21 cellular contexts compared by ENCODE assay signal in the genomic region with DNA sequence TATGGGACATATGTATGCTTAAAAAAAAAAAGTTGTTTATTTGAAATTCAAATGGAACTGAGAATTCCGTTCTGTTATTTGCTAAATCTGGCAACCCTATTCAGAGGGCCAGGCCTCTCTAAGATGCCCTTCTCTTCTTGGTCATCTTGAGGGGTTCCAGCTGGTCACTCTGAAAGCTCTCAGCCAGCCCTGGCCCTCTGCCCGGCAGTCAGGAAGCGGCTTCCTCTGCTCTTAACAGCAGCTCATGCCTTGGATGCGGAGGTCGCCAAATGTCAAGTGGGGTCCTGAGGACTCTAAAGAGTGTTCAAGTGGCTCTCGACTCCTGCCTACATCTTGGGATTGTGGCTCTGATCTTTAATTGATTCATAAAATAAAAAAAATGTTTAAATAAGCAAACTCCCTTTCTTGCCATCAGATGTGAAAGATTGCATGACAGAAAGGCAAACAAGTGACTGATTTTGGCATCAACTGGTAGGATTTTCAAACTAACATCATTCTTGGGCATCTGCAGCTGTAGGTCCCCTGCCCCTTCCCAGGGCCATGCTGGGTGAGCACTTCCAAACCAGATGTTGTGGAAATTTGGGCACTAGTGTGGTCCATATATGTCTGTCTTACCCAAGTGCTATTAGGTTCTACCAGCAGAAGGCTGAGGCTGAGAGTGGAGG.
A peak's percentile ranks its signal among the peaks of the same experiment; 100 is the strongest.
DNase-seq lines count a peak whose midpoint lies in the region; ATAC-seq and TF ChIP-seq lines count a peak whose summit lies in the region.
"Had no signal": no experiment of that assay in that cellular context is flagged by ENCODE, and none has a peak within 500 bp of the region (broad histone marks: within the 10 kb centered on the region; RNA-seq: fewer than 3 reads in every experiment).

No MANE protein-coding gene starts in this region.

- no peak overlapping the region for H4K8ac ChIP-seq in IMR-90 (ENCODE audit: low read depth in 2 of 2, low read length in 2 of 2)

- H2BK120ac ChIP-seq in IMR-90 (ENCODE audit: low read depth, low read length), result no peak overlapping the region

- no peak for TF ChIP-seq POLR2A in IMR-90 (IDR thresholded peaks at IDR 0.05; ENCODE audit: low read depth, low read length)
- no peak for TF ChIP-seq POLR2A in esophagus muscularis mucosa (IDR thresholded peaks at IDR 0.05; ENCODE audit: low read depth)

- dilution Hi-C loops in IMR-90 (cut with HindIII; ENCODE audit: low sequenced_read_pairs, unreplicated experiment), result no loop called here

- intact Hi-C loops in IMR-90 (cut with micrococcal nuclease), result no loop called here
- intact Hi-C loops in esophagus muscularis mucosa (cut with DNase I), result no loop called here
- intact Hi-C loops in left lung (cut with DNase I), result no loop called here
- intact Hi-C loops in activated T-helper 2 cell treated with anti-CD3 and anti-CD28 coated beads, Interferon-gamma antibody, Interleukin-2, Interleukin-4, amounts not matched to agents 10 μg/mL and 5 μg/mL and 100 μg/mL, durations not matched to agents 14 hours and 24 hours and 36 hours (cut with micrococcal nuclease), result no loop called here

- no CpG with 5 or more reads among the region's 6 CpGs for WGBS in IMR-90 (ENCODE audit: extremely low coverage in 2 of 2, insufficient read length in 1 of 2), 2 experiments
- 49% methylated on average over 6 of the region's 6 CpGs for WGBS in esophagus muscularis mucosa

- no peaks in the 10 kb centered on the region for H3K9me1 ChIP-seq in IMR-90 (ENCODE audit: insufficient read depth, low read length)

- H4K20me1 ChIP-seq in IMR-90 (ENCODE audit: insufficient read depth, low read length), result no peaks in the 10 kb centered on the region

- H3K27ac ChIP-seq in IMR-90 (ENCODE audit: insufficient read depth, low read length), result no peak overlapping the region
- no peak overlapping the region for H3K27ac ChIP-seq in esophagus muscularis mucosa (replicated peaks in 1 of 4)
- no peak overlapping the region for H3K27ac ChIP-seq in left lung
- H3K27ac ChIP-seq: brain microvascular endothelial cell, uterus had no signal

- DNase-seq in DMS79 (lab: John Stamatoyannopoulos, UW) (peak; percentile 96), IMR-90 (peak; percentile 7), esophagus muscularis mucosa (ENCODE audit: extremely low spot score) (peak; percentile 91), left lung (peak; percentile 87 to 89), SIG-M5 (lab: John Stamatoyannopoulos, UW) (no peak), AG08395 (ENCODE audit: low spot score) (no peak)
- no peak for DNase-seq in activated T-helper 2 cell treated with anti-CD3 and anti-CD28 coated beads, Interferon-gamma antibody, Interleukin-2, Interleukin-4, amounts not matched to agents 10 μg/mL and 5 μg/mL and 100 μg/mL, durations not matched to agents 14 hours and 24 hours and 36 hours (ENCODE audit: low spot score)
- DNase-seq: activated B cell treated with CpG ODN at 0.5 μM for 24 hours; activated CD4-positive, alpha-beta memory T cell treated with anti-CD3 and anti-CD28 coated beads for 36 hours; activated gamma-delta T cell; activated T-cell treated with anti-CD3 and anti-CD28 coated beads for 4 hours; brain microvascular endothelial cell; cortex of kidney; endodermal cell; glutamatergic neuron; NCI-H187 treated with DMSO at 0.1 percent for 48 hours; T-helper 9 cell; uterus had no signal

- in situ Hi-C loops in IMR-90 (cut with MboI; ENCODE audit: low sequenced_read_pairs), result no loop called here

- no peak overlapping the region for H3K27ac Mint-ChIP-seq in activated T-helper 2 cell treated with anti-CD3 and anti-CD28 coated beads, Interferon-gamma antibody, Interleukin-2, Interleukin-4, amounts not matched to agents 10 μg/mL and 5 μg/mL and 100 μg/mL, durations not matched to agents 14 hours and 24 hours and 36 hours
- H3K27ac Mint-ChIP-seq: activated B cell treated with CpG ODN at 0.5 μM for 24 hours; activated CD4-positive, alpha-beta memory T cell treated with anti-CD3 and anti-CD28 coated beads for 36 hours; endodermal cell; progenitor cell of endocrine pancreas had no signal

- BruUV-seq in IMR-90 (replicated peaks; lab: Mats Ljungman, UMichigan), result no TSS peak

- CTCF ChIA-PET in IMR-90 (lab: Yijun Ruan, JAX), result no interaction called here

- H3K9me3 ChIP-seq in IMR-90 (ENCODE audit: control insufficient read depth, insufficient read depth, low read length), result no peaks in the 10 kb centered on the region
- no peaks in the 10 kb centered on the region for H3K9me3 ChIP-seq in esophagus muscularis mucosa
- H3K9me3 ChIP-seq in left lung, result no peaks in the 10 kb centered on the region
- H3K9me3 ChIP-seq: uterus had no signal

- TF ChIP-seq CTCF in IMR-90 (conservative IDR thresholded peaks at IDR 0.05; ENCODE audit: low read depth, low read length) (no peak), esophagus muscularis mucosa (IDR thresholded peaks at IDR 0.05) (no peak), left lung (IDR thresholded peaks at IDR 0.05) (no peak)

- H2AK9ac ChIP-seq in IMR-90 (replicated peaks; ENCODE audit: low read depth, low read length, poor library complexity), result no peak overlapping the region

- H3K18ac ChIP-seq in IMR-90 (ENCODE audit: low read depth, low read length), result no peak overlapping the region

- no peak overlapping the region for H3K56ac ChIP-seq in IMR-90 (ENCODE audit: extremely low read depth, insufficient read depth, low read length)

- TF ChIP-seq EP300 in esophagus muscularis mucosa (IDR thresholded peaks at IDR 0.05), result no peak

- H3K36me3 ChIP-seq in IMR-90 (ENCODE audit: control insufficient read depth, insufficient read depth, low read length), result no peaks in the 10 kb centered on the region
- no peaks in the 10 kb centered on the region for H3K36me3 ChIP-seq in esophagus muscularis mucosa
- H3K36me3 ChIP-seq in left lung, result no peaks in the 10 kb centered on the region
- H3K36me3 ChIP-seq: brain microvascular endothelial cell, uterus had no signal

- POLR2A ChIA-PET in IMR-90 (lab: Charles Lee; ENCODE audit: unreplicated experiment), result no interaction called here

- H3K14ac ChIP-seq in IMR-90 (replicated peaks; ENCODE audit: low read depth, low read length), result no peak overlapping the region

- ATAC-seq in IMR-90 (ENCODE audit: low read depth), result peak; percentile 73
- ATAC-seq in left lung, result peak; percentile 72
- ATAC-seq in HG03159 (IDR thresholded peaks at IDR 0.05; ENCODE audit: unreplicated experiment), result no peak

- no peaks in the 10 kb centered on the region for H3K4me1 Mint-ChIP-seq in activated T-helper 2 cell treated with anti-CD3 and anti-CD28 coated beads, Interferon-gamma antibody, Interleukin-2, Interleukin-4, amounts not matched to agents 10 μg/mL and 5 μg/mL and 100 μg/mL, durations not matched to agents 14 hours and 24 hours and 36 hours (ENCODE audit: low read depth)
- H3K4me1 Mint-ChIP-seq: activated B cell treated with CpG ODN at 0.5 μM for 24 hours, neural crest cell had no signal

- no peak overlapping the region for H3K4me3 ChIP-seq in IMR-90 (ENCODE audit: insufficient read depth, low read depth, low read length)
- no peak overlapping the region for H3K4me3 ChIP-seq in esophagus muscularis mucosa
- no peak overlapping the region for H3K4me3 ChIP-seq in left lung
- H3K4me3 ChIP-seq: uterus had no signal

- no peak overlapping the region for H2AK5ac ChIP-seq in IMR-90 (ENCODE audit: low read depth, low read length)

- no peak for TF ChIP-seq RAD21 in IMR-90 (IDR thresholded peaks at IDR 0.05; ENCODE audit: low read length)

- no peak overlapping the region for H3K4ac ChIP-seq in IMR-90 (ENCODE audit: low read depth, low read length)

- H3K36me3 Mint-ChIP-seq in activated T-helper 2 cell treated with anti-CD3 and anti-CD28 coated beads, Interferon-gamma antibody, Interleukin-2, Interleukin-4, amounts not matched to agents 10 μg/mL and 5 μg/mL and 100 μg/mL, durations not matched to agents 14 hours and 24 hours and 36 hours (ENCODE audit: low read depth), result no peaks in the 10 kb centered on the region
- H3K36me3 Mint-ChIP-seq: activated CD4-positive, alpha-beta memory T cell treated with anti-CD3 and anti-CD28 coated beads for 36 hours had no signal

- no peak overlapping the region for H2BK20ac ChIP-seq in IMR-90 (ENCODE audit: low read depth, low read length)

- H3K27me3 ChIP-seq in IMR-90 (ENCODE audit: control insufficient read depth, insufficient read depth, low read length) (no peaks in the 10 kb centered on the region), esophagus muscularis mucosa (peaks cover 0 to 35% (median 2%) of the 10 kb centered on the region in 4 donors), left lung (peaks cover 0 to 3% of the 10 kb centered on the region in 2 donors)
- H3K27me3 ChIP-seq: brain microvascular endothelial cell, uterus had no signal

- H3K4me3 Mint-ChIP-seq in activated T-helper 2 cell treated with anti-CD3 and anti-CD28 coated beads, Interferon-gamma antibody, Interleukin-2, Interleukin-4, amounts not matched to agents 10 μg/mL and 5 μg/mL and 100 μg/mL, durations not matched to agents 14 hours and 24 hours and 36 hours (ENCODE audit: low read depth), result no peak overlapping the region
- H3K4me3 Mint-ChIP-seq: activated B cell treated with CpG ODN at 0.5 μM for 24 hours; activated CD4-positive, alpha-beta memory T cell treated with anti-CD3 and anti-CD28 coated beads for 36 hours; endodermal cell; neural crest cell had no signal

- no peak overlapping the region for H2BK5ac ChIP-seq in IMR-90 (ENCODE audit: low read depth, low read length, poor library complexity, severe bottlenecking)

- no peak overlapping the region for H2BK15ac ChIP-seq in IMR-90 (ENCODE audit: low read depth, low read length)

- no peaks in the 10 kb centered on the region for H3K9me3 Mint-ChIP-seq in activated T-helper 2 cell treated with anti-CD3 and anti-CD28 coated beads, Interferon-gamma antibody, Interleukin-2, Interleukin-4, amounts not matched to agents 10 μg/mL and 5 μg/mL and 100 μg/mL, durations not matched to agents 14 hours and 24 hours and 36 hours
- H3K9me3 Mint-ChIP-seq: activated B cell treated with CpG ODN at 0.5 μM for 24 hours; activated CD4-positive, alpha-beta memory T cell treated with anti-CD3 and anti-CD28 coated beads for 36 hours; endodermal cell; neural crest cell had no signal

- no peak overlapping the region for H3K9ac ChIP-seq in IMR-90 (ENCODE audit: low read depth, low read length)

- H3K23ac ChIP-seq in IMR-90 (ENCODE audit: low read depth, low read length), result no peak overlapping the region

- H4K5ac ChIP-seq in IMR-90 (ENCODE audit: low read depth, low read length), result no peak overlapping the region

- H3K79me1 ChIP-seq in IMR-90 (ENCODE audit: low read depth in 1 of 2, low read length in 2 of 2), result no peaks in the 10 kb centered on the region

- H3K4me1 ChIP-seq in IMR-90 (ENCODE audit: control insufficient read depth, insufficient read depth, low read length), result no peaks in the 10 kb centered on the region
- H3K4me1 ChIP-seq in esophagus muscularis mucosa, result peaks cover 0 to 13% (median 6%) of the 10 kb centered on the region in 4 donors
- H3K4me1 ChIP-seq in left lung, result peaks cover 0 to 3% of the 10 kb centered on the region in 2 donors
- H3K4me1 ChIP-seq: uterus had no signal

- H3K27me3 Mint-ChIP-seq in activated T-helper 2 cell treated with anti-CD3 and anti-CD28 coated beads, Interferon-gamma antibody, Interleukin-2, Interleukin-4, amounts not matched to agents 10 μg/mL and 5 μg/mL and 100 μg/mL, durations not matched to agents 14 hours and 24 hours and 36 hours (ENCODE audit: low read depth), result no peaks in the 10 kb centered on the region

- H2AFZ ChIP-seq in IMR-90 (replicated peaks; ENCODE audit: low read length, poor library complexity), result no peak overlapping the region

- no peak overlapping the region for H3K4me2 ChIP-seq in IMR-90 (ENCODE audit: low read depth, low read length)

- no peak overlapping the region for H4K91ac ChIP-seq in IMR-90 (ENCODE audit: insufficient read depth, low read depth, low read length)

Comparison
In these comparisons a context has a peak if more than half of its experiments do, and no peak if none do; other contexts are left out.
1. DNase-seq: peak in DMS79 (single experiment), IMR-90 (single experiment), esophagus muscularis mucosa (single experiment) and left lung (2 of 2); none in SIG-M5 (single experiment), activated T-helper 2 cell treated with anti-CD3 and anti-CD28 coated beads, Interferon-gamma antibody, Interleukin-2, Interleukin-4, amounts not matched to agents 10 μg/mL and 5 μg/mL and 100 μg/mL, durations not matched to agents 14 hours and 24 hours and 36 hours (single experiment) and AG08395 (single experiment).